Comparison of ENCODE assay signal across 13 cellular contexts in genomic region chr17:66393038-66393437, GRCh38.
DNase-seq lines count a peak whose midpoint lies in the region; ATAC-seq and TF ChIP-seq lines count a peak whose summit lies in the region.
"Had no signal": no experiment of that assay in that cellular context is flagged by ENCODE, and none has a peak within 500 bp of the region (broad histone marks: within the 10 kb centered on the region; RNA-seq: fewer than 3 reads in every experiment).

No MANE protein-coding gene starts in this region.

- no peak for TF ChIP-seq CTCF in DND-41 (IDR thresholded peaks at IDR 0.05; ENCODE audit: borderline replicate concordance, extremely low read depth, low read length, poor library complexity, severe bottlenecking)

- no peak overlapping the region for H3K4ac ChIP-seq in mesendoderm (ENCODE audit: low read depth, low read length)

- peak overlapping the region in 1 of 8 donors; percentile 61 for H3K4me3 Mint-ChIP-seq in CD4-positive, alpha-beta memory T cell
- peak overlapping the region; percentile 61 for H3K4me3 Mint-ChIP-seq in activated CD8-positive, alpha-beta T cell treated with anti-CD3 and anti-CD28 coated beads, Interleukin-2, amount 10 ng/mL, durations not matched to agents 7 days and 5 days

- no peak overlapping the region for H2BK15ac ChIP-seq in mesendoderm (replicated peaks; ENCODE audit: low read depth)

- H3K56ac ChIP-seq in mesendoderm (ENCODE audit: low read length), result peak overlapping the region; percentile 19

- H4K8ac ChIP-seq in mesendoderm (ENCODE audit: low read depth, low read length), result no peak overlapping the region

- ATAC-seq in DND-41 (ENCODE audit: insufficient read depth, low read depth) (no peak), HG02938 (IDR thresholded peaks at IDR 0.05; ENCODE audit: unreplicated experiment) (no peak)
- no peak for ATAC-seq in activated CD8-positive, alpha-beta T cell treated with anti-CD3 and anti-CD28 coated beads, Interleukin-2, amount 10 ng/mL, durations not matched to agents 7 days and 5 days

- no peak overlapping the region for H3K4me2 ChIP-seq in DND-41 (ENCODE audit: insufficient read depth, low read length)
- no peak overlapping the region for H3K4me2 ChIP-seq in mesendoderm (ENCODE audit: low read length)

- H2AFZ ChIP-seq in DND-41 (ENCODE audit: low read depth, low read length), result no peak overlapping the region

- peaks cover 41% of the 10 kb centered on the region for H3K4me1 ChIP-seq in CD4-positive, alpha-beta memory T cell (ENCODE audit: insufficient read depth, low read length)
- H3K4me1 ChIP-seq in DND-41 (ENCODE audit: insufficient read depth, low read length), result peaks cover 65% of the 10 kb centered on the region
- no peaks in the 10 kb centered on the region for H3K4me1 ChIP-seq in mesendoderm (ENCODE audit: control insufficient read depth, low read depth, low read length)
- H3K4me1 ChIP-seq: SJSA1 had no signal

- H3K4me3 ChIP-seq in CD4-positive, alpha-beta memory T cell (ENCODE audit: low read length in 2 of 2), result no peak overlapping the region
- H3K4me3 ChIP-seq in DND-41 (ENCODE audit: low read depth in 1 of 2, low read length in 2 of 2) (no peak overlapping the region), mesendoderm (ENCODE audit: low read length) (no peak overlapping the region)
- H3K4me3 ChIP-seq: SJSA1 had no signal

- H3K27me3 Mint-ChIP-seq in CD4-positive, alpha-beta memory T cell, result no peaks in the 10 kb centered on the region
- H3K27me3 Mint-ChIP-seq in activated CD8-positive, alpha-beta T cell treated with anti-CD3 and anti-CD28 coated beads, Interleukin-2, amount 10 ng/mL, durations not matched to agents 7 days and 5 days (ENCODE audit: low read depth), result no peaks in the 10 kb centered on the region

- intact Hi-C loops in CD4-positive, alpha-beta memory T cell (cut with micrococcal nuclease), result no loop called here

- no peak overlapping the region for H3K18ac ChIP-seq in mesendoderm (ENCODE audit: low read length)

- no peak for DNase-seq in CD4-positive, alpha-beta memory T cell
- DNase-seq in DND-41, result no peak
- no peak for DNase-seq in activated CD8-positive, alpha-beta T cell treated with anti-CD3 and anti-CD28 coated beads, Interleukin-2, amount 10 ng/mL, durations not matched to agents 7 days and 5 days
- DNase-seq in mesendoderm, result no peak
- no peak for DNase-seq in NCI-H1092 treated with DMSO at 0.1 percent for 48 hours (lab: John Stamatoyannopoulos, UW)
- DNase-seq in GM03348 (ENCODE audit: low spot score), result no peak
- DNase-seq: Calu3, HCEC 1CT, NCI-H146, NCI-H524 had no signal

- H3K36me3 ChIP-seq in CD4-positive, alpha-beta memory T cell (ENCODE audit: insufficient read depth, low read length), result peaks cover 10% of the 10 kb centered on the region
- H3K36me3 ChIP-seq in DND-41 (ENCODE audit: insufficient read depth, low read length) (peaks cover 25% of the 10 kb centered on the region; the same call in 1 of the 2 replicates), mesendoderm (ENCODE audit: control insufficient read depth, insufficient read depth, low read length) (no peaks in the 10 kb centered on the region)

- H4K20me1 ChIP-seq in DND-41 (ENCODE audit: insufficient read depth, low read length), result 0 out of 2 replicates have a peak, but pooled peaks cover 5% of the 10 kb centered on the region

- H3K9ac ChIP-seq in DND-41 (ENCODE audit: low read depth, low read length), result no peak overlapping the region
- H3K9ac ChIP-seq in mesendoderm (ENCODE audit: low read length), result no peak overlapping the region

- CTCF ChIA-PET in CD4-positive, alpha-beta memory T cell (lab: Charles Lee; ENCODE audit: partially characterized antibody), result no interaction called here
- CTCF ChIA-PET in activated CD8-positive, alpha-beta T cell treated with anti-CD3 and anti-CD28 coated beads, Interleukin-2, amount 10 ng/mL, durations not matched to agents 7 days and 5 days (lab: Charles Lee), result interaction anchor here (0.9 to 1.5 kb wide), 8 partner anchors 8 to 142 kb away, joined by 3 to 7 read pairs (median 4); no protein-coding TSS in a partner anchor

- no peaks in the 10 kb centered on the region for H3K27me3 ChIP-seq in CD4-positive, alpha-beta memory T cell (ENCODE audit: insufficient read depth, low read length)
- no peaks in the 10 kb centered on the region for H3K27me3 ChIP-seq in DND-41 (ENCODE audit: insufficient read depth, low read length, poor library complexity)
- H3K27me3 ChIP-seq in mesendoderm (ENCODE audit: insufficient read depth, low read length, poor library complexity), result no peaks in the 10 kb centered on the region
- H3K27me3 ChIP-seq: SJSA1 had no signal

- WGBS in mesendoderm (ENCODE audit: extremely low coverage, insufficient coverage, low lambda C conversion rate), result no CpG with 5 or more reads among the region's 5 CpGs

- H2BK5ac ChIP-seq in mesendoderm (ENCODE audit: low read length), result no peak overlapping the region

- POLR2A ChIA-PET in CD4-positive, alpha-beta memory T cell (lab: Charles Lee; ENCODE audit: partially characterized antibody), result no interaction called here
- POLR2A ChIA-PET in activated CD8-positive, alpha-beta T cell treated with anti-CD3 and anti-CD28 coated beads, Interleukin-2, amount 10 ng/mL, durations not matched to agents 7 days and 5 days (lab: Charles Lee), result interaction anchor here (1.1 to 1.3 kb wide), 2 partner anchors 19 to 32 kb away, joined by 3 read pairs; no protein-coding TSS in a partner anchor

- H3K23ac ChIP-seq in mesendoderm (ENCODE audit: low read length), result no peak overlapping the region

- peaks cover 67% of the 10 kb centered on the region for H3K79me2 ChIP-seq in DND-41 (ENCODE audit: insufficient read depth, low read length)
- no peaks in the 10 kb centered on the region for H3K79me2 ChIP-seq in mesendoderm (ENCODE audit: control insufficient read depth, insufficient read depth, low read length)

- H3K9me3 Mint-ChIP-seq in CD4-positive, alpha-beta memory T cell, result peaks cover 0 to 4% (median 0%) of the 10 kb centered on the region in 8 donors
- peaks cover 10% of the 10 kb centered on the region for H3K9me3 Mint-ChIP-seq in activated CD8-positive, alpha-beta T cell treated with anti-CD3 and anti-CD28 coated beads, Interleukin-2, amount 10 ng/mL, durations not matched to agents 7 days and 5 days (ENCODE audit: insufficient read depth)

- no peaks in the 10 kb centered on the region for H3K79me1 ChIP-seq in mesendoderm (ENCODE audit: low read length)

- H2BK120ac ChIP-seq in mesendoderm (ENCODE audit: low read depth, low read length), result no peak overlapping the region

- H4K5ac ChIP-seq in mesendoderm (ENCODE audit: low read length), result no peak overlapping the region

- no peak overlapping the region for H3K27ac ChIP-seq in CD4-positive, alpha-beta memory T cell (ENCODE audit: low read depth, low read length)
- H3K27ac ChIP-seq in DND-41 (ENCODE audit: low read length) (peak overlapping the region; percentile 53), mesendoderm (ENCODE audit: low read depth, low read length) (no peak overlapping the region)
- H3K27ac ChIP-seq: HL-60, SJSA1 had no signal

- H2AK5ac ChIP-seq in mesendoderm (ENCODE audit: low read length), result no peak overlapping the region

- peaks cover 13 to 31% of the 10 kb centered on the region in 2 donors for H3K36me3 Mint-ChIP-seq in CD4-positive, alpha-beta memory T cell
- H3K36me3 Mint-ChIP-seq in activated CD8-positive, alpha-beta T cell treated with anti-CD3 and anti-CD28 coated beads, Interleukin-2, amount 10 ng/mL, durations not matched to agents 7 days and 5 days (ENCODE audit: low read depth), result peaks cover 57% of the 10 kb centered on the region

- H3K9me3 ChIP-seq in CD4-positive, alpha-beta memory T cell (ENCODE audit: control insufficient read depth in 1 of 2, low read length in 2 of 2), result no peaks in the 10 kb centered on the region
- no peaks in the 10 kb centered on the region for H3K9me3 ChIP-seq in DND-41 (ENCODE audit: insufficient read depth, low read length, severe bottlenecking)
- H3K9me3 ChIP-seq: SJSA1 had no signal

- H3K4me1 Mint-ChIP-seq in CD4-positive, alpha-beta memory T cell, result peaks cover 31 to 70% (median 50%) of the 10 kb centered on the region in 4 donors
- peaks cover 80% of the 10 kb centered on the region for H3K4me1 Mint-ChIP-seq in activated CD8-positive, alpha-beta T cell treated with anti-CD3 and anti-CD28 coated beads, Interleukin-2, amount 10 ng/mL, durations not matched to agents 7 days and 5 days (ENCODE audit: low read depth)

- H3K27ac Mint-ChIP-seq in CD4-positive, alpha-beta memory T cell, result peak overlapping the region in 4 of 7 donors; percentile 43 to 76 (median 60)
- peak overlapping the region; percentile 92 for H3K27ac Mint-ChIP-seq in activated CD8-positive, alpha-beta T cell treated with anti-CD3 and anti-CD28 coated beads, Interleukin-2, amount 10 ng/mL, durations not matched to agents 7 days and 5 days
